Comparison of ENCODE assay signal across 8 cellular contexts in the genomic region with DNA sequence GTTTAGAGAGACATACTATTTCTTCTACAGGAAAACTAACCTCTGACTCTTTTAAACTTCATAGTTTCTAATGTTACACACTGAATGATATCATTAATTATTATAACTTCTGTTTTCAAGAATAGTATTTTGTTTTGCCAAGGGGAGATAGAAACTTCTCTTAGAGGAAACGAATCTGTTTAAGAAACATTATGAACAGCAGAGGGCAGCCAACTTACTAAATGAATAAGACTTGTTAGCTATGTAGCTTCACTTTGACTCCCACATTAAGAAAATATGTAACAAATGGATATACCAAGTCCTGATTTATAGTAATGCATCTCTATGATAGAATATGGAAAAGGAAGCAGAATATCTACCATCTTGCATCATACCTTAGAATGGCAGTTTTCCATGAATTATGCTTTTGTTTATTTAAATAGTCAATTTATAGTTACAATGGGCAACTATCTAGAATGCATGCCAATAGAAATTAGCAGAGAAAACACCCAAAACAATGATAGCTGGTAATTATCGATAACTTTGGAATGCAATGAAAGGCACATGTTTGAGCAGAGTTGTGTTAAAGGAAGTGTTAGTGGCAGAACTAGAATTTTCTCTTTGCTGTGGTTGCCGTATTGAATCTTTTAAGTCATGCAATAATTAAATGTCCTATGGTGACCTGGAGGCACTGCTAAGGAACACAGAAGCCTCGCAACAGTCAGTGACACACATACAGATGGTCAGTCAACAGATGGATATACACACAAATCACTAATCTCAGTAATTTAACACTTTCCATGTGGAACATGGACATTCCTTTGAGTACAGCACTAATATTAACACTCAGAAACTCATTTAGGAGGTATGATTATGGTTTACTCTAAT.
A peak's percentile ranks its signal among the peaks of the same experiment; 100 is the strongest.
DNase-seq lines count a peak whose midpoint lies in the region; ATAC-seq and TF ChIP-seq lines count a peak whose summit lies in the region.

No MANE protein-coding gene starts in this region.

- intact Hi-C loops in mucosa of descending colon (cut with DNase I, micrococcal nuclease) (loop anchor here in 1 of 2 donors (5.0 kb wide), 1 partner anchor 381 kb away; no protein-coding TSS in a partner anchor), posterior cingulate gyrus (cut with DNase I) (loop anchor here (2.0 kb wide), 2 partner anchors 380 to 398 kb away; no protein-coding TSS in a partner anchor), Right ventricle myocardium inferior (cut with DNase I) (loop anchor here (5.0 kb wide), 2 partner anchors 381 to 396 kb away; no protein-coding TSS in a partner anchor)

- peak; percentile 58 for DNase-seq in COLO829 (ENCODE audit: low spot score)
- peak; percentile 49 for DNase-seq in HCEC 1CT
- DNase-seq in NCI-H774 (lab: John Stamatoyannopoulos, UW), result peak; percentile 2
- DNase-seq in chondrocyte (ENCODE audit: low spot score), result no peak
- peak in 1 of 3 donors; percentile 69 for DNase-seq in mucosa of descending colon
- DNase-seq in stimulated activated CD4-positive, alpha-beta T cell treated with anti-CD3 and anti-CD28 coated beads, Interleukin-15, amount 100 ng/mL, for 24 hours, result no peak
- no peak for DNase-seq in posterior cingulate gyrus
- DNase-seq in Right ventricle myocardium inferior (ENCODE audit: missing footprints), result no peak

- H3K4me3 Mint-ChIP-seq in chondrocyte (ENCODE audit: unreplicated experiment), result no peak overlapping the region

- peaks cover 21% of the 10 kb centered on the region for H3K4me1 Mint-ChIP-seq in chondrocyte (ENCODE audit: low read depth)

- no peak overlapping the region for H3K27ac Mint-ChIP-seq in chondrocyte (ENCODE audit: unreplicated experiment)

- no peaks in the 10 kb centered on the region for H3K27me3 Mint-ChIP-seq in chondrocyte (ENCODE audit: low read depth)

- ATAC-seq in mucosa of descending colon (no peak), Right ventricle myocardium inferior (no peak)

- TF ChIP-seq CTCF in chondrocyte (IDR thresholded peaks at IDR 0.05) (peak; percentile 89), mucosa of descending colon (IDR thresholded peaks at IDR 0.05) (peak; percentile 8)

- no peak overlapping the region for H3K4me3 ChIP-seq in mucosa of descending colon

- H3K36me3 Mint-ChIP-seq in chondrocyte (ENCODE audit: low read depth), result peaks cover 27% of the 10 kb centered on the region

- H3K36me3 ChIP-seq in mucosa of descending colon (ENCODE audit: low read depth), result no peaks in the 10 kb centered on the region

- no peaks in the 10 kb centered on the region for H3K9me3 ChIP-seq in mucosa of descending colon

- no peaks in the 10 kb centered on the region for H3K4me1 ChIP-seq in mucosa of descending colon (ENCODE audit: low read depth)

- H3K9me3 Mint-ChIP-seq in chondrocyte (ENCODE audit: low read depth), result no peaks in the 10 kb centered on the region

Comparison
In these comparisons a context has a peak if more than half of its experiments do, and no peak if none do; other contexts are left out.
1. DNase-seq: peak in COLO829 (single experiment), HCEC 1CT (single experiment) and NCI-H774 (single experiment); none in chondrocyte (single experiment), stimulated activated CD4-positive, alpha-beta T cell treated with anti-CD3 and anti-CD28 coated beads, Interleukin-15, amount 100 ng/mL, for 24 hours (single experiment), posterior cingulate gyrus (0 of 10) and Right ventricle myocardium inferior (single experiment).